8 cellular contexts compared by ENCODE assay signal in genomic region chr11:117816151-117816741, GRCh38. TPM values are rescaled to one million over a fixed set of nuclear protein-coding genes. Genes with fewer than 3 reads are reported as not detected.
DNase-seq lines count a peak whose midpoint lies in the region; ATAC-seq lines count a peak whose summit lies in the region.

No MANE protein-coding gene starts in this region.

- no peak for ATAC-seq in stimulated activated naive CD8-positive, alpha-beta T cell treated with anti-CD3 and anti-CD28 coated beads, Interleukin-15, Interleukin-2, amounts not matched to agents 100 U/mL and 50 U/mL, for 24 hours
- no peak for ATAC-seq in activated T-helper 17 cell treated with anti-CD3 and anti-CD28 coated beads, Interleukin-2, amount 50 U/mL, for 72 hours (replicated peaks)
- no peak for ATAC-seq in GM18868 (IDR thresholded peaks at IDR 0.05; ENCODE audit: unreplicated experiment)
- no peak for ATAC-seq in HG02884 (IDR thresholded peaks at IDR 0.05; ENCODE audit: unreplicated experiment)
- no peak for ATAC-seq in HG03378 (IDR thresholded peaks at IDR 0.05; ENCODE audit: unreplicated experiment)

- no peaks in the 10 kb centered on the region for H3K9me3 Mint-ChIP-seq in stimulated activated naive CD8-positive, alpha-beta T cell treated with anti-CD3 and anti-CD28 coated beads, Interleukin-15, Interleukin-2, amounts not matched to agents 100 ng/mL and 50 ng/mL, for 24 hours
- H3K9me3 Mint-ChIP-seq in activated T-helper 17 cell treated with anti-CD3 and anti-CD28 coated beads, Interleukin-2, amount 50 U/mL, for 72 hours = no peaks in the 10 kb centered on the region

- H3K4me3 Mint-ChIP-seq in stimulated activated naive CD8-positive, alpha-beta T cell treated with anti-CD3 and anti-CD28 coated beads, Interleukin-15, Interleukin-2, amounts not matched to agents 100 ng/mL and 50 ng/mL, for 24 hours = peak overlapping the region; percentile 68
- H3K4me3 Mint-ChIP-seq in activated T-helper 17 cell treated with anti-CD3 and anti-CD28 coated beads, Interleukin-2, amount 50 U/mL, for 72 hours = peak overlapping the region; percentile 76

- peak overlapping the region; percentile 97 for H3K27ac Mint-ChIP-seq in stimulated activated naive CD8-positive, alpha-beta T cell treated with anti-CD3 and anti-CD28 coated beads, Interleukin-15, Interleukin-2, amounts not matched to agents 100 ng/mL and 50 ng/mL, for 24 hours
- peak overlapping the region; percentile 92 for H3K27ac Mint-ChIP-seq in activated T-helper 17 cell treated with anti-CD3 and anti-CD28 coated beads, Interleukin-2, amount 50 U/mL, for 72 hours

- H3K4me1 Mint-ChIP-seq in stimulated activated naive CD8-positive, alpha-beta T cell treated with anti-CD3 and anti-CD28 coated beads, Interleukin-15, Interleukin-2, amounts not matched to agents 100 ng/mL and 50 ng/mL, for 24 hours (ENCODE audit: low read depth) = peaks cover 66% of the 10 kb centered on the region
- peaks cover 43% of the 10 kb centered on the region for H3K4me1 Mint-ChIP-seq in activated T-helper 17 cell treated with anti-CD3 and anti-CD28 coated beads, Interleukin-2, amount 50 U/mL, for 72 hours

- no peaks in the 10 kb centered on the region for H3K36me3 Mint-ChIP-seq in stimulated activated naive CD8-positive, alpha-beta T cell treated with anti-CD3 and anti-CD28 coated beads, Interleukin-15, Interleukin-2, amounts not matched to agents 100 ng/mL and 50 ng/mL, for 24 hours (ENCODE audit: low read depth)
- H3K36me3 Mint-ChIP-seq in activated T-helper 17 cell treated with anti-CD3 and anti-CD28 coated beads, Interleukin-2, amount 50 U/mL, for 72 hours (ENCODE audit: low read depth) = no peaks in the 10 kb centered on the region

- DNase-seq in stimulated activated naive CD8-positive, alpha-beta T cell treated with anti-CD3 and anti-CD28 coated beads, Interleukin-15, Interleukin-2, amounts not matched to agents 100 U/mL and 50 U/mL, for 24 hours = no peak
- peak; percentile 55 for DNase-seq in kidney glomerular epithelial cell (lab: John Stamatoyannopoulos, UW)
- no peak for DNase-seq in globus pallidus (ENCODE audit: low spot score)

- H3K27me3 Mint-ChIP-seq in stimulated activated naive CD8-positive, alpha-beta T cell treated with anti-CD3 and anti-CD28 coated beads, Interleukin-15, Interleukin-2, amounts not matched to agents 100 ng/mL and 50 ng/mL, for 24 hours = no peaks in the 10 kb centered on the region
- no peaks in the 10 kb centered on the region for H3K27me3 Mint-ChIP-seq in activated T-helper 17 cell treated with anti-CD3 and anti-CD28 coated beads, Interleukin-2, amount 50 U/mL, for 72 hours

RNA-seq across cellular contexts. Expression of gene FXYD2, which starts 8.3 kb away (rescaled TPM):
- 1 to 10 TPM in 1 of 2 donors, not detected in 1; 1.4 TPM for total RNA-seq in activated T-helper 17 cell treated with anti-CD3 and anti-CD28 coated beads, Interleukin-2, amount 50 U/mL, for 72 hours

RNA-seq across cellular contexts. Expression of gene DSCAML1, which starts 19.2 kb away (rescaled TPM):
- 1 to 10 TPM in 1 of 2 donors, not detected in 1; 2.8 TPM for total RNA-seq in activated T-helper 17 cell treated with anti-CD3 and anti-CD28 coated beads, Interleukin-2, amount 50 U/mL, for 72 hours
